Comparison of ENCODE assay signal across 8 cellular contexts in the genomic region with DNA sequence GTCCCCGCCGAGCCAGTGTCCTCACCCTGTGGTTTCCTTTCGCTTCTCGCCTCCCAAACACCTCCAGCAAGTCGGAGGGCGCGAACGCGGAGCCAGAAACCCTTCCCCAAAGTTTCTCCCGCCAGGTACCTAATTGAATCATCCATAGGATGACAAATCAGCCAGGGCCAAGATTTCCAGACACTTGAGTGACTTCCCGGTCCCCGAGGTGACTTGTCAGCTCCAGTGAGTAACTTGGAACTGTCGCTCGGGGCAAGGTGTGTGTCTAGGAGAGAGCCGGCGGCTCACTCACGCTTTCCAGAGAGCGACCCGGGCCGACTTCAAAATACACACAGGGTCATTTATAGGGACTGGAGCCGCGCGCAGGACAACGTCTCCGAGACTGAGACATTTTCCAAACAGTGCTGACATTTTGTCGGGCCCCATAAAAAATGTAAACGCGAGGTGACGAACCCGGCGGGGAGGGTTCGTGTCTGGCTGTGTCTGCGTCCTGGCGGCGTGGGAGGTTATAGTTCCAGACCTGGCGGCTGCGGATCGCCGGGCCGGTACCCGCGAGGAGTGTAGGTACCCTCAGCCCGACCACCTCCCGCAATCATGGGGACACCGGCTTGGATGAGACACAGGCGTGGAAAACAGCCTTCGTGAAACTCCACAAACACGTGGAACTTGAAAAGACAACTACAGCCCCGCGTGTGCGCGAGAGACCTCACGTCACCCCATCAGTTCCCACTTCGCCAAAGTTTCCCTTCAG. TPM values are rescaled to one million over a fixed set of nuclear protein-coding genes. Genes with fewer than 3 reads are reported as not detected.
DNase-seq lines count a peak whose midpoint lies in the region; ATAC-seq and TF ChIP-seq lines count a peak whose summit lies in the region.

No MANE protein-coding gene starts in this region.

- POLR2A ChIA-PET in CD4-positive, alpha-beta T cell (lab: Charles Lee): interaction anchor here (1.1 to 2.8 kb wide), 7 partner anchors 61 to 1454 kb away, joined by 3 to 16 read pairs (median 6); a partner anchor contains a TSS

- peak overlapping the region; percentile 83 for H3K27ac Mint-ChIP-seq in CD4-positive, alpha-beta T cell
- H3K27ac Mint-ChIP-seq in activated naive CD4-positive, alpha-beta T cell treated with anti-CD3 and anti-CD28 coated beads, Interleukin-2, amount 50 U/mL, for 24 hours: peak overlapping the region; percentile 98
- H3K27ac Mint-ChIP-seq in progenitor cell of endocrine pancreas: peak overlapping the region; percentile 96

- peaks cover 9% of the 10 kb centered on the region for H3K36me3 Mint-ChIP-seq in CD4-positive, alpha-beta T cell (ENCODE audit: low read depth)
- no peaks in the 10 kb centered on the region for H3K36me3 Mint-ChIP-seq in activated naive CD4-positive, alpha-beta T cell treated with anti-CD3 and anti-CD28 coated beads, Interleukin-2, amount 50 U/mL, for 24 hours
- peaks cover 4% of the 10 kb centered on the region for H3K36me3 Mint-ChIP-seq in progenitor cell of endocrine pancreas (ENCODE audit: insufficient read depth)

- H3K4me1 Mint-ChIP-seq in CD4-positive, alpha-beta T cell (ENCODE audit: low read depth): peaks cover 8% of the 10 kb centered on the region
- H3K4me1 Mint-ChIP-seq in activated naive CD4-positive, alpha-beta T cell treated with anti-CD3 and anti-CD28 coated beads, Interleukin-2, amount 50 U/mL, for 24 hours: peaks cover 55% of the 10 kb centered on the region
- H3K4me1 Mint-ChIP-seq in progenitor cell of endocrine pancreas (ENCODE audit: low read depth): peaks cover 39% of the 10 kb centered on the region

- peaks cover 43% of the 10 kb centered on the region for H3K27me3 Mint-ChIP-seq in CD4-positive, alpha-beta T cell
- peaks cover 7% of the 10 kb centered on the region for H3K27me3 Mint-ChIP-seq in activated naive CD4-positive, alpha-beta T cell treated with anti-CD3 and anti-CD28 coated beads, Interleukin-2, amount 50 U/mL, for 24 hours
- no peaks in the 10 kb centered on the region for H3K27me3 Mint-ChIP-seq in progenitor cell of endocrine pancreas

- 0 to 1% (median 1%) methylated on average over 21 to 54 of the region's 54 CpGs for WGBS in heart left ventricle, 4 donors

- H3K4me3 ChIP-seq in heart left ventricle: peak overlapping the region; percentile 67 to 91 (median 76)

- peak overlapping the region; percentile 98 for H3K4me3 Mint-ChIP-seq in CD4-positive, alpha-beta T cell
- peak overlapping the region; percentile 97 for H3K4me3 Mint-ChIP-seq in activated naive CD4-positive, alpha-beta T cell treated with anti-CD3 and anti-CD28 coated beads, Interleukin-2, amount 50 U/mL, for 24 hours
- peak overlapping the region; percentile 88 for H3K4me3 Mint-ChIP-seq in progenitor cell of endocrine pancreas (ENCODE audit: low read depth)

- no peaks in the 10 kb centered on the region for H3K9me3 ChIP-seq in CD4-positive, alpha-beta T cell (ENCODE audit: control insufficient read depth, low read length)
- H3K9me3 ChIP-seq in heart left ventricle: no peaks in the 10 kb centered on the region

- no peak for TF ChIP-seq POLR2A in heart left ventricle (IDR thresholded peaks at IDR 0.05)

- peak; percentile 17 for ATAC-seq in CD4-positive, alpha-beta T cell (ENCODE audit: poor library complexity)
- ATAC-seq in GM21447 (IDR thresholded peaks at IDR 0.05; ENCODE audit: unreplicated experiment) (peak; percentile 25), heart left ventricle (no peak)

- no peaks in the 10 kb centered on the region for H3K36me3 ChIP-seq in heart left ventricle

- no peak overlapping the region for H3K27ac ChIP-seq in CD4-positive, alpha-beta T cell (ENCODE audit: low read depth, low read length)
- H3K27ac ChIP-seq in heart left ventricle: peak overlapping the region; percentile 72 to 93 (median 85)

- peaks cover 7% of the 10 kb centered on the region for H3K27me3 ChIP-seq in CD4-positive, alpha-beta T cell (ENCODE audit: control insufficient read depth, insufficient read depth, low read length)
- H3K27me3 ChIP-seq in heart left ventricle: peaks cover 0 to 13% (median 0%) of the 10 kb centered on the region in 9 donors

- intact Hi-C loops in CD4-positive, alpha-beta T cell (cut with DNase I, micrococcal nuclease): no loop called here
- intact Hi-C loops in heart left ventricle (cut with DNase I): loop anchor here in 5 of 10 donors (2.0 to 10.0 kb wide), 6 partner anchors 62 to 564 kb away; no protein-coding TSS in a partner anchor

- no peak for TF ChIP-seq CTCF in CD4-positive, alpha-beta T cell (IDR thresholded peaks at IDR 0.05)
- TF ChIP-seq CTCF in heart left ventricle (IDR thresholded peaks at IDR 0.05) (no peak), progenitor cell of endocrine pancreas (IDR thresholded peaks at IDR 0.05; ENCODE audit: unreplicated experiment) (peak; percentile 16)

- H3K9me3 Mint-ChIP-seq in CD4-positive, alpha-beta T cell: no peaks in the 10 kb centered on the region
- H3K9me3 Mint-ChIP-seq in activated naive CD4-positive, alpha-beta T cell treated with anti-CD3 and anti-CD28 coated beads, Interleukin-2, amount 50 U/mL, for 24 hours: no peaks in the 10 kb centered on the region
- H3K9me3 Mint-ChIP-seq in progenitor cell of endocrine pancreas (ENCODE audit: low read depth): no peaks in the 10 kb centered on the region

- CTCF ChIA-PET in CD4-positive, alpha-beta T cell (lab: Charles Lee): no interaction called here

- peaks cover 0 to 47% (median 4%) of the 10 kb centered on the region in 12 donors for H3K4me1 ChIP-seq in heart left ventricle

- DNase-seq in CD4-positive, alpha-beta T cell: peak in 3 of 10 experiments; percentile 19 to 23 (median 21)
- DNase-seq in NCI-H345 (lab: John Stamatoyannopoulos, UW) (peak; percentile 38), heart left ventricle (peak; percentile 10 to 67 (median 34)), progenitor cell of endocrine pancreas (ENCODE audit: low spot score, unreplicated experiment) (peak; percentile 18), GM19240 (ENCODE audit: insufficient read length, low spot score) (no peak), inferior parietal cortex (ENCODE audit: extremely low spot score) (no peak)

RNA-seq across cellular contexts. Expression of a gene that starts 1.4 kb away (rescaled TPM):
- 1 to 10 TPM; 3.1 to 3.2 TPM for total RNA-seq in CD4-positive, alpha-beta T cell
- 10 to 100 TPM in 2 of 9 donors, 1 to 10 TPM in 7; 2.8 to 10.5 (median 3.3) TPM for total RNA-seq in heart left ventricle
- polyA plus RNA-seq in heart left ventricle: 1 to 10 TPM in 1 of 2 donors, under 1 TPM in 1; 0.65 to 2.3 TPM
- 90.7 and 101 TPM in 2 replicates for total RNA-seq in progenitor cell of endocrine pancreas

Comparison
In these comparisons a context has a peak if more than half of its experiments do, and no peak if none do; other contexts are left out.
1. ATAC-seq: peak in CD4-positive, alpha-beta T cell (single experiment) and GM21447 (single experiment); none in heart left ventricle (0 of 4).
2. DNase-seq: peak in NCI-H345 (single experiment), heart left ventricle (5 of 5) and progenitor cell of endocrine pancreas (single experiment); none in GM19240 (single experiment) and inferior parietal cortex (single experiment).
3. Peak in every context shown above with its lines, with median percentiles within 50 percentile points of each other: H3K27ac Mint-ChIP-seq and H3K4me3 Mint-ChIP-seq.